In the genomic region with DNA sequence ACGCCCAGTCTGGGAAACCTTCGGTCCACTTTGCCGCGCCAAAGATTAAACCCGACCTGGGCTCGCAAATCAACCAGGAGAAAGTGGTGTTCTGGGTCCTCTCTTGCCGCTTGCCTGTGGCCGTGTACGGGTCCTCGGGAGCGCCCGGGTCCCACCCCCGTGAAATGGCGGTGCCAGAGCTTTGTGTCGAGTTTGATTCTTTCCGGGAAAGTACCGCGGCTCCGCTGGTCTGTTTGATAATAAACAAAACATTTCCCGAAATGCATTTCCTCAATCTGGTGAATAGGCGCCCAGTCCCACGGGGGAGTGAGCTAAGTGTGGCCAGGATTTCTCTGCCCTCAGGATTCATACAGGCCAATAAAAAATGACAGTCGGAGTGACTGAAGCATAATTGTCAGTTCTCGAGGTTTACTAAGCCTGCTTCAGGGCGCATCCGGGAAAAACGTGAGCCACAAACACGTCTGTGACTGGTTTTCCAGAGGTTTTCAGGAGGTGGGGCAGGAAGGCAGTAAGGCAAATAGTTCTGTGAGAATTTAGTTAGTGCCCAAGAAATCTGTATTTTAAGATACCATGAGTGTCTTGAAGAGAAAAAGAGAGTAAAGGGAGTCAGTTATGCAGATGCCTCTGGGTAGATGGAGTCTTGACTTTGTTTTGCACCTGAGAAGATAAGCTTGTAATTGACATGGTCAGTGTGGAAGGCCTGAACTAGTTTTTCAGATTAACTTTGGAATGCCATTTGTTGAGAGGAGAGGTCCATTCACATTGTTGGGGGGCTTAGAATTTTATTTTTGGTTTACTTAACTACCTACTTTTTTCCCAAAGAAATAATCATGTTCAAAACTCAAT, we compare ENCODE assay signal across 9 cellular contexts. TPM values are rescaled to one million over a fixed set of nuclear protein-coding genes. Genes with fewer than 3 reads are reported as not detected.
DNase-seq lines count a peak whose midpoint lies in the region; ATAC-seq, FAIRE-seq and TF ChIP-seq lines count a peak whose summit lies in the region.
"Had no signal": no experiment of that assay in that cellular context is flagged by ENCODE, and none has a peak within 500 bp of the region (broad histone marks: within the 10 kb centered on the region; RNA-seq: fewer than 3 reads in every experiment).

No MANE protein-coding gene starts in this region.

- intact Hi-C loops in cardiac septum (cut with DNase I): loop anchor here (2.0 to 5.0 kb wide), 3 partner anchors 35 to 59 kb away; a partner anchor contains a TSS
- intact Hi-C loops in upper lobe of right lung (cut with DNase I): no loop called here

- H3K4me1 ChIP-seq in SJCRH30 (peaks cover 12% of the 10 kb centered on the region; the same call in 1 of the 2 replicates), upper lobe of right lung (peaks cover 30% of the 10 kb centered on the region)

- H3K27ac Mint-ChIP-seq in activated naive CD8-positive, alpha-beta T cell treated with anti-CD3 and anti-CD28 coated beads for 36 hours: no peak overlapping the region
- no peak overlapping the region for H3K27ac Mint-ChIP-seq in progenitor cell of endocrine pancreas

- no peaks in the 10 kb centered on the region for H3K27me3 ChIP-seq in SJCRH30
- H3K27me3 ChIP-seq in upper lobe of right lung: no peaks in the 10 kb centered on the region

- H3K4me1 Mint-ChIP-seq in activated naive CD8-positive, alpha-beta T cell treated with anti-CD3 and anti-CD28 coated beads for 36 hours: peaks cover 37% of the 10 kb centered on the region
- peaks cover 2% of the 10 kb centered on the region for H3K4me1 Mint-ChIP-seq in progenitor cell of endocrine pancreas (ENCODE audit: low read depth)

- no peaks in the 10 kb centered on the region for H3K9me3 Mint-ChIP-seq in activated naive CD8-positive, alpha-beta T cell treated with anti-CD3 and anti-CD28 coated beads for 36 hours
- no peaks in the 10 kb centered on the region for H3K9me3 Mint-ChIP-seq in progenitor cell of endocrine pancreas (ENCODE audit: low read depth)
- H3K9me3 Mint-ChIP-seq: stimulated activated naive CD8-positive, alpha-beta T cell treated with anti-CD3 and anti-CD28 coated beads, Interleukin-15, Interleukin-2, amounts not matched to agents 100 ng/mL and 50 ng/mL, for 24 hours had no signal

- FAIRE-seq in HTR-8/SVneo (lab: Jason Lieb, UNC): peak; percentile 28

- peaks cover 15% of the 10 kb centered on the region for H3K36me3 Mint-ChIP-seq in activated naive CD8-positive, alpha-beta T cell treated with anti-CD3 and anti-CD28 coated beads for 36 hours
- peaks cover 8% of the 10 kb centered on the region for H3K36me3 Mint-ChIP-seq in progenitor cell of endocrine pancreas (ENCODE audit: insufficient read depth)

- H3K9me3 ChIP-seq in SJCRH30 (replicated peaks) (no peaks in the 10 kb centered on the region), upper lobe of right lung (no peaks in the 10 kb centered on the region)

- DNase-seq in DMS53 (lab: John Stamatoyannopoulos, UW) (peak; percentile 76), HTR-8/SVneo (ENCODE audit: insufficient read length, low spot score) (peak; percentile 49), SJCRH30 (peak; percentile 68 to 75), cardiac septum (ENCODE audit: low spot score) (peak; percentile 92), progenitor cell of endocrine pancreas (ENCODE audit: low spot score, unreplicated experiment) (peak; percentile 19), upper lobe of right lung (peak; percentile 85)
- DNase-seq in activated naive CD8-positive, alpha-beta T cell treated with anti-CD3 and anti-CD28 coated beads for 36 hours: peak; percentile 66

- TF ChIP-seq CTCF in progenitor cell of endocrine pancreas (IDR thresholded peaks at IDR 0.05; ENCODE audit: unreplicated experiment) (no peak), upper lobe of right lung (IDR thresholded peaks at IDR 0.05) (no peak)

- no peaks in the 10 kb centered on the region for H3K27me3 Mint-ChIP-seq in activated naive CD8-positive, alpha-beta T cell treated with anti-CD3 and anti-CD28 coated beads for 36 hours
- H3K27me3 Mint-ChIP-seq in progenitor cell of endocrine pancreas: no peaks in the 10 kb centered on the region
- H3K27me3 Mint-ChIP-seq: stimulated activated naive CD8-positive, alpha-beta T cell treated with anti-CD3 and anti-CD28 coated beads, Interleukin-15, Interleukin-2, amounts not matched to agents 100 ng/mL and 50 ng/mL, for 24 hours had no signal

- peak overlapping the region; percentile 92 for H3K4me3 ChIP-seq in SJCRH30
- peak overlapping the region; percentile 96 for H3K4me3 ChIP-seq in upper lobe of right lung

- ATAC-seq in GM21447 (IDR thresholded peaks at IDR 0.05; ENCODE audit: unreplicated experiment) (peak; percentile 38), upper lobe of right lung (peak; percentile 67)

- H3K27ac ChIP-seq in SJCRH30 (peak overlapping the region; percentile 90), upper lobe of right lung (peak overlapping the region; percentile 99)

- H3K4me3 Mint-ChIP-seq in activated naive CD8-positive, alpha-beta T cell treated with anti-CD3 and anti-CD28 coated beads for 36 hours: no peak overlapping the region
- H3K4me3 Mint-ChIP-seq in progenitor cell of endocrine pancreas (ENCODE audit: low read depth): no peak overlapping the region

- peaks cover 2% of the 10 kb centered on the region for H3K36me3 ChIP-seq in SJCRH30
- no peaks in the 10 kb centered on the region for H3K36me3 ChIP-seq in upper lobe of right lung

RNA-seq across cellular contexts. Expression of a gene that starts 0.7 kb away (rescaled TPM):
- 25.9 and 30.1 TPM in 2 replicates for total RNA-seq in SJCRH30 (2014; rRNA removed; shearing (Covaris generic))
- total RNA-seq in activated naive CD8-positive, alpha-beta T cell treated with anti-CD3 and anti-CD28 coated beads for 36 hours: 10 to 100 TPM; 32.3 to 34.7 TPM
- total RNA-seq in cardiac septum: 29.5 TPM
- 18.3 and 19.6 TPM in 2 replicates for total RNA-seq in progenitor cell of endocrine pancreas
- total RNA-seq in upper lobe of right lung: 72.1 TPM

RNA-seq across cellular contexts. Expression of a gene that starts 59.3 kb away (rescaled TPM):
- total RNA-seq in SJCRH30 (2014; rRNA removed; shearing (Covaris generic)): 7.0 and 8.8 TPM in 2 replicates
- total RNA-seq in activated naive CD8-positive, alpha-beta T cell treated with anti-CD3 and anti-CD28 coated beads for 36 hours: 10 to 100 TPM; 25.3 to 25.9 TPM
- total RNA-seq in cardiac septum (7.2 TPM), progenitor cell of endocrine pancreas (7.7 and 8.7 TPM in 2 replicates), upper lobe of right lung (47.1 TPM)

Comparison
In these comparisons a context has a peak if more than half of its experiments do, and no peak if none do; other contexts are left out.
1. Peak in every context shown above with its lines: DNase-seq, ATAC-seq, H3K4me3 ChIP-seq and H3K27ac ChIP-seq.
2. DNase-seq: peak in every context shown above with its lines; median percentile 92 in cardiac septum; 85 in upper lobe of right lung; 76 in DMS53; 72 in SJCRH30; 66 in activated naive CD8-positive, alpha-beta T cell treated with anti-CD3 and anti-CD28 coated beads for 36 hours; 49 in HTR-8/SVneo; 19 in progenitor cell of endocrine pancreas.